23 cellular contexts compared by ENCODE assay signal in genomic region chr1:35572296-35572695, GRCh38. TPM values are rescaled to one million over a fixed set of nuclear protein-coding genes. Genes with fewer than 3 reads are reported as not detected.
A peak's percentile ranks its signal among the peaks of the same experiment; 100 is the strongest.
DNase-seq lines count a peak whose midpoint lies in the region; ATAC-seq, FAIRE-seq and TF ChIP-seq lines count a peak whose summit lies in the region.
"Had no signal": no experiment of that assay in that cellular context is flagged by ENCODE, and none has a peak within 500 bp of the region (broad histone marks: within the 10 kb centered on the region; RNA-seq: fewer than 3 reads in every experiment).

No MANE protein-coding gene starts in this region.

- 95% methylated on average over 2 of the region's 2 CpGs for WGBS in A549 (ENCODE audit: missing lambda C conversion rate)

- H3K4me3 ChIP-seq in A549 (no peak overlapping the region; the same call in 2 of the 3 replicates), GM23338 (peak overlapping the region; percentile 84), bronchial epithelial cell (ENCODE audit: low read depth, low read length) (no peak overlapping the region), WERI-Rb-1 (ENCODE audit: low read depth, low read length) (no peak overlapping the region)

- no peaks in the 10 kb centered on the region; the same call in 1 of the 2 replicates for H4K20me1 ChIP-seq in GM23338 (replicated peaks; ENCODE audit: insufficient read depth)

- no peak for TF ChIP-seq CTCF in A549 (IDR thresholded peaks at IDR 0.05)
- TF ChIP-seq CTCF in GM23338 (conservative IDR thresholded peaks at IDR 0.05; ENCODE audit: low read depth in 2 of 2) = no peak
- no peak for TF ChIP-seq CTCF in bronchial epithelial cell (IDR thresholded peaks at IDR 0.05; ENCODE audit: insufficient read depth, low read length, severe bottlenecking)
- no peak for TF ChIP-seq CTCF in mesothelial cell of epicardium (IDR thresholded peaks at IDR 0.05; ENCODE audit: unreplicated experiment)
- TF ChIP-seq CTCF in WERI-Rb-1 (IDR thresholded peaks at IDR 0.05; ENCODE audit: low read depth, low read length) = no peak

- H3K4me3 Mint-ChIP-seq in GM23338 = no peak overlapping the region
- H3K4me3 Mint-ChIP-seq in mesothelial cell of epicardium = peak overlapping the region; percentile 66

- H2AFZ ChIP-seq in GM23338 = no peak overlapping the region

- H3K4me1 ChIP-seq in A549 (no peaks in the 10 kb centered on the region; the same call in 2 of the 3 replicates), GM23338 (ENCODE audit: insufficient read depth) (peaks cover 29% of the 10 kb centered on the region)
- H3K4me1 ChIP-seq: BE2C had no signal

- no peaks in the 10 kb centered on the region; the same call in 2 of the 3 replicates for H3K36me3 Mint-ChIP-seq in GM23338 (ENCODE audit: low read depth)
- no peaks in the 10 kb centered on the region for H3K36me3 Mint-ChIP-seq in mesothelial cell of epicardium

- H3K9me3 ChIP-seq in A549 (no peaks in the 10 kb centered on the region), WERI-Rb-1 (ENCODE audit: severe bottlenecking) (no peaks in the 10 kb centered on the region)
- H3K9me3 ChIP-seq: BE2C, tibial artery had no signal

- TF ChIP-seq POLR2A in A549 (IDR thresholded peaks at IDR 0.05; ENCODE audit: low read length) = no peak

- H3K27ac Mint-ChIP-seq in GM23338 (no peak overlapping the region), mesothelial cell of epicardium (no peak overlapping the region)
- H3K27ac Mint-ChIP-seq: stimulated activated naive CD8-positive, alpha-beta T cell treated with anti-CD3 and anti-CD28 coated beads, Interleukin-15, amount 100 ng/mL, for 72 hours had no signal

- H3K27me3 Mint-ChIP-seq in GM23338 (ENCODE audit: insufficient read depth, low read depth, poor library complexity) (peaks cover 72% of the 10 kb centered on the region), mesothelial cell of epicardium (ENCODE audit: low read depth) (peaks cover 57% of the 10 kb centered on the region)

- DNase-seq in A549 (ENCODE audit: low read depth in 1 of 2, low spot score in 1 of 2) (no peak), GM23338 (ENCODE audit: low spot score) (no peak), bronchial epithelial cell (ENCODE audit: low read depth) (peak; percentile 52), mesothelial cell of epicardium (ENCODE audit: low spot score in 2 of 2, unreplicated experiment in 2 of 2) (no peak), WERI-Rb-1 (no peak), NCI-H2107 treated with DMSO at 0.1 percent for 48 hours (lab: John Stamatoyannopoulos, UW; ENCODE audit: unreplicated experiment) (no peak), Ammon's horn (ENCODE audit: low spot score) (no peak)
- DNase-seq: activated CD4-positive, alpha-beta T cell treated with anti-CD3 and anti-CD28 coated beads for 4 hours; activated CD8-positive, alpha-beta memory T cell treated with anti-CD3 and anti-CD28 coated beads for 24 hours; BE2C; Karpas-422; mesenchymal stem cell; NCI-H1417 treated with DMSO at 0.1 percent for 48 hours; small intestine; stimulated activated CD4-positive, alpha-beta T cell treated with anti-CD3 and anti-CD28 coated beads, Interleukin-1b, Interleukin-23, amount 100 ng/mL, for 48 hours; stimulated activated CD8-positive, alpha-beta memory T cell treated with anti-CD3 and anti-CD28 coated beads, Interleukin-4, amount 100 ng/mL, for 48 hours; stimulated activated naive CD8-positive, alpha-beta T cell treated with anti-CD3 and anti-CD28 coated beads, Interleukin-15, amount 100 ng/mL, for 72 hours; T-helper 1 cell; tibial artery had no signal

- H3K4me2 ChIP-seq in A549 = peak overlapping the region; percentile 82; the same call in 2 of the 3 replicates
- H3K4me2 ChIP-seq in GM23338 = no peak overlapping the region; the same call in 1 of the 2 replicates

- H3K36me3 ChIP-seq in GM23338 (ENCODE audit: insufficient read depth) = no peaks in the 10 kb centered on the region; the same call in 1 of the 2 replicates
- no peaks in the 10 kb centered on the region for H3K36me3 ChIP-seq in bronchial epithelial cell (ENCODE audit: control insufficient read depth, insufficient read depth, low read length)
- H3K36me3 ChIP-seq in WERI-Rb-1 = no peaks in the 10 kb centered on the region
- H3K36me3 ChIP-seq: BE2C, tibial artery had no signal

- H3K27me3 ChIP-seq in GM23338 (ENCODE audit: insufficient read depth) = peaks cover 93% of the 10 kb centered on the region
- H3K27me3 ChIP-seq in bronchial epithelial cell (ENCODE audit: control insufficient read depth, insufficient read depth, low read length) = no peaks in the 10 kb centered on the region
- H3K27me3 ChIP-seq in WERI-Rb-1 (ENCODE audit: insufficient read depth, low read depth, severe bottlenecking) = no peaks in the 10 kb centered on the region
- H3K27me3 ChIP-seq: BE2C had no signal

- no peak for ATAC-seq in A549
- ATAC-seq in GM23338 = no peak
- no peak for ATAC-seq in HG02852 (IDR thresholded peaks at IDR 0.05; ENCODE audit: unreplicated experiment)
- ATAC-seq: left lobe of liver; stimulated activated naive CD8-positive, alpha-beta T cell treated with anti-CD3 and anti-CD28 coated beads, Interleukin-15, amount 100 ng/mL, for 72 hours had no signal

- no peaks in the 10 kb centered on the region for H3K79me2 ChIP-seq in GM23338 (replicated peaks; ENCODE audit: insufficient read depth)

- no peaks in the 10 kb centered on the region for H3K9me2 ChIP-seq in GM23338 (ENCODE audit: insufficient read depth)

- peaks cover 27% of the 10 kb centered on the region for H3F3A ChIP-seq in GM23338 (replicated peaks; ENCODE audit: low read depth)

- no peaks in the 10 kb centered on the region; the same call in 2 of the 3 replicates for H3K9me3 Mint-ChIP-seq in GM23338
- H3K9me3 Mint-ChIP-seq in mesothelial cell of epicardium = no peaks in the 10 kb centered on the region
- H3K9me3 Mint-ChIP-seq: stimulated activated naive CD8-positive, alpha-beta T cell treated with anti-CD3 and anti-CD28 coated beads, Interleukin-15, amount 100 ng/mL, for 72 hours had no signal

- TF ChIP-seq RAD21 in A549 (conservative IDR thresholded peaks at IDR 0.05 in 1 of 2, IDR thresholded peaks at IDR 0.05 in 1 of 2) = no peak

- H3K27ac ChIP-seq in A549 (no peak overlapping the region), GM23338 (ENCODE audit: low read depth) (no peak overlapping the region), WERI-Rb-1 (no peak overlapping the region)
- H3K27ac ChIP-seq: tibial artery had no signal

- POLR2A ChIA-PET in A549 (lab: Yijun Ruan, JAX) = interaction anchor here (1.6 kb wide), 1 partner anchor 197 kb away, joined by 4 read pairs; the partner anchor contains the start of gene CLSPN

- CTCF ChIA-PET in A549 (lab: Yijun Ruan, JAX) = interaction anchor here (0.6 to 5.1 kb wide), 8 partner anchors 8 to 203 kb away, joined by 3 to 47 read pairs (median 8); no protein-coding TSS in a partner anchor

- no peak for TF ChIP-seq EP300 in A549 (IDR thresholded peaks at IDR 0.05)

- H3K4me1 Mint-ChIP-seq in GM23338 (peaks cover 28% of the 10 kb centered on the region), mesothelial cell of epicardium (peaks cover 29% of the 10 kb centered on the region)

- FAIRE-seq in A549 (lab: Jason Lieb, UNC) (no peak), bronchial epithelial cell (lab: Jason Lieb, UNC) (peak; percentile 47)
- FAIRE-seq: A204.1, small intestine had no signal

TF ChIP-seq in GM23338, 12 proteins besides CTCF, POLR2A, EP300 and RAD21 (continues in another document):
- TF ChIP-seq STAT1 (IDR thresholded peaks at IDR 0.05; ENCODE audit: unreplicated experiment) (no peak), EZH2 (IDR thresholded peaks at IDR 0.05; ENCODE audit: low read depth, unreplicated experiment) (no peak), POLR2AphosphoS5 (IDR thresholded peaks at IDR 0.05; ENCODE audit: low read depth) (no peak), CREB1 (CRISPR knock-in tag; IDR thresholded peaks at IDR 0.05; ENCODE audit: low read depth) (no peak), ZNF331 (CRISPR knock-in tag; IDR thresholded peaks at IDR 0.05; ENCODE audit: low read depth) (no peak), JUNB (IDR thresholded peaks at IDR 0.05; ENCODE audit: unreplicated experiment) (no peak)

RNA-seq across cellular contexts. Expression of gene TFAP2E, which starts 0.8 kb away (rescaled TPM):
- polyA plus RNA-seq in A549 (2011; rRNA removed) (0.16 and 0.20 TPM in 2 replicates), A549 (2017; fragmentation: RNase III; extraction: RNeasy Plus Mini Kit Qiagen cat#74134 plus additional on column Dnase treatment) (0.22 to 0.46 TPM (median 0.31 TPM) in 3 replicates), GM23338 (2016; fragmentation: Nextera tagmentation; extraction: Ambion mirVana) (0.34 TPM in 1 of 2 replicates, not detected in the other)
- 0.25 TPM in 2 replicates for polyA plus RNA-seq in A549 (2012; cell fraction: cytosol; rRNA removed)
- polyA plus RNA-seq in A549 (2012; cell fraction: nucleus; rRNA removed) = 1.1 and 1.7 TPM in 2 replicates
- 0.24 TPM in 1 of 2 replicates, not detected in the other for polyA minus RNA-seq in A549 (2011; rRNA and poly(A)+ RNA removed)
- total RNA-seq in GM23338 (2014; rRNA removed; shearing (Covaris generic)) = 0.12 and 1.4 TPM in 2 replicates
- total RNA-seq in bronchial epithelial cell (under 0.01 and 0.13 TPM in 2 replicates), mesothelial cell of epicardium (2.0 to 2.9 TPM (median 2.4 TPM) in 3 replicates)
- total RNA-seq: myocyte had no signal

RNA-seq across cellular contexts. Expression of gene NCDN, which starts 14.7 kb away (rescaled TPM):
- polyA plus RNA-seq in A549 (2011; rRNA removed) = 7.0 and 8.0 TPM in 2 replicates
- 15.3 and 20.7 TPM in 2 replicates for polyA plus RNA-seq in A549 (2012; cell fraction: cytosol; rRNA removed)
- 28.8 and 33.9 TPM in 2 replicates for polyA plus RNA-seq in A549 (2012; cell fraction: nucleus; rRNA removed)
- 15.7 to 17.0 TPM (median 16.8 TPM) in 3 replicates for polyA plus RNA-seq in A549 (2017; fragmentation: RNase III; extraction: RNeasy Plus Mini Kit Qiagen cat#74134 plus additional on column Dnase treatment)
- 6.0 and 11.2 TPM in 2 replicates for polyA minus RNA-seq in A549 (2011; rRNA and poly(A)+ RNA removed)
- 43.1 and 44.2 TPM in 2 replicates for total RNA-seq in GM23338 (2014; rRNA removed; shearing (Covaris generic))
- 13.2 and 14.7 TPM in 2 replicates for polyA plus RNA-seq in GM23338 (2016; fragmentation: Nextera tagmentation; extraction: Ambion mirVana)
- total RNA-seq in bronchial epithelial cell = 8.7 and 10.0 TPM in 2 replicates
- 26.4 to 27.8 TPM (median 26.6 TPM) in 3 replicates for total RNA-seq in mesothelial cell of epicardium

RNA-seq across cellular contexts. Expression of gene KIAA0319L, which starts 15.1 kb away (rescaled TPM):
- polyA plus RNA-seq in A549 (2011; rRNA removed) = 36.9 and 41.9 TPM in 2 replicates
- polyA plus RNA-seq in A549 (2012; cell fraction: cytosol; rRNA removed) = 12.8 and 14.9 TPM in 2 replicates
- polyA plus RNA-seq in A549 (2012; cell fraction: nucleus; rRNA removed) = 27.6 and 30.6 TPM in 2 replicates
- polyA plus RNA-seq in A549 (2017; fragmentation: RNase III; extraction: RNeasy Plus Mini Kit Qiagen cat#74134 plus additional on column Dnase treatment) = 18.2 to 19.3 TPM (median 18.8 TPM) in 3 replicates
- polyA minus RNA-seq in A549 (2011; rRNA and poly(A)+ RNA removed) = 37.6 and 38.6 TPM in 2 replicates
- total RNA-seq in GM23338 (2014; rRNA removed; shearing (Covaris generic)) = 74.0 and 75.1 TPM in 2 replicates
- polyA plus RNA-seq in GM23338 (2016; fragmentation: Nextera tagmentation; extraction: Ambion mirVana) = 25.6 and 27.2 TPM in 2 replicates
- 26.6 and 30.5 TPM in 2 replicates for total RNA-seq in bronchial epithelial cell
- total RNA-seq in mesothelial cell of epicardium = 64.9 to 73.8 TPM (median 72.5 TPM) in 3 replicates
